7 cellular contexts compared by ENCODE assay signal in genomic region chr14:103386632-103387329, GRCh38. TPM values are rescaled to one million over a fixed set of nuclear protein-coding genes. Genes with fewer than 3 reads are reported as not detected.
A peak's percentile ranks its signal among the peaks of the same experiment; 100 is the strongest.
DNase-seq lines count a peak whose midpoint lies in the region; ATAC-seq lines count a peak whose summit lies in the region.

No MANE protein-coding gene starts in this region.

- peak overlapping the region; percentile 97 for H3K27ac Mint-ChIP-seq in T-cell

- H3K4me3 ChIP-seq in HAP-1: peak overlapping the region; percentile 91

- peaks cover 0 to 3% of the 10 kb centered on the region in 2 donors for H3K27me3 Mint-ChIP-seq in T-cell

- no peaks in the 10 kb centered on the region for H3K36me3 Mint-ChIP-seq in T-cell

- H3K36me3 ChIP-seq in HAP-1 (replicated peaks): peaks cover 3% of the 10 kb centered on the region; the same call in 1 of the 2 replicates

- POLR2A ChIA-PET in T-cell (lab: Charles Lee): interaction anchor here in 1 of 2 donors (0.6 kb wide), 1 partner anchor 53 kb away, joined by 3 read pairs; the partner anchor contains the start of gene EIF5

- no peaks in the 10 kb centered on the region; the same call in 1 of the 2 replicates for H3K27me3 ChIP-seq in HAP-1 (ENCODE audit: low read depth)

- no peaks in the 10 kb centered on the region for H3K9me3 Mint-ChIP-seq in T-cell

- no peak for ATAC-seq in T-cell (replicated peaks in 1 of 4)
- no peak for ATAC-seq in left lobe of liver
- ATAC-seq in GM19035 (IDR thresholded peaks at IDR 0.05; ENCODE audit: unreplicated experiment): no peak

- CTCF ChIA-PET in T-cell (lab: Charles Lee): interaction anchor here in 1 of 2 donors (1.0 to 1.3 kb wide), 2 partner anchors 10 to 13 kb away, joined by 3 read pairs; no protein-coding TSS in a partner anchor

- peak overlapping the region; percentile 94 to 98 (median 96) for H3K4me3 Mint-ChIP-seq in T-cell

- no peaks in the 10 kb centered on the region for H3K9me3 ChIP-seq in HAP-1

- peaks cover 7% of the 10 kb centered on the region for H3K4me1 ChIP-seq in HAP-1

- in situ Hi-C loops in HAP-1 (cut with MboI; ENCODE audit: low sequenced_read_pairs): no loop called here

- peak in 1 of 2 experiments; percentile 20 for DNase-seq in HAP-1 (ENCODE audit: low spot score in 2 of 2)
- DNase-seq in T-cell: no peak
- DNase-seq in fibroblast of peridontal ligament (ENCODE audit: extremely low read depth): peak; percentile 50
- peak; percentile 17 for DNase-seq in putamen (ENCODE audit: low spot score)
- DNase-seq in HuH-7.5 (ENCODE audit: low spot score): no peak
- no peak for DNase-seq in left lobe of liver (ENCODE audit: low spot score)

- peaks cover 45 to 58% (median 46%) of the 10 kb centered on the region in 3 donors for H3K4me1 Mint-ChIP-seq in T-cell

RNA-seq across cellular contexts. Expression of gene MARK3, which starts 1.6 kb away (rescaled TPM):
- total RNA-seq in T-cell: 100 to 1,000 TPM in 4 of 5 donors, 10 to 100 TPM in 1; 94.7 to 128 (median 107) TPM
- total RNA-seq in left lobe of liver: 26.5 TPM

RNA-seq across cellular contexts. Expression of gene EIF5, which starts 52.7 kb away (rescaled TPM):
- total RNA-seq in T-cell: 100 to 1,000 TPM; 223 to 650 (median 261) TPM
- 192 TPM for total RNA-seq in left lobe of liver

Comparison
In these comparisons a context has a peak if more than half of its experiments do, and no peak if none do; other contexts are left out.
1. DNase-seq: peak in fibroblast of peridontal ligament (single experiment) and putamen (single experiment); none in T-cell (0 of 34), HuH-7.5 (single experiment) and left lobe of liver (single experiment).